In genomic region chr14:51780741-51781140, GRCh38 we compare ENCODE assay signal across 1 cellular context.
A peak's percentile ranks its signal among the peaks of the same experiment; 100 is the strongest.
TF ChIP-seq lines count a peak whose summit lies in the region.

No MANE protein-coding gene starts in this region.

TF ChIP-seq in Ishikawa, 13 proteins besides CTCF, POLR2A, EP300 and RAD21 (continued from another document):
- peak; percentile 84 for TF ChIP-seq REST (IDR thresholded peaks at IDR 0.05; ENCODE audit: low read depth)
- TF ChIP-seq NFIC (IDR thresholded peaks at IDR 0.05) = no peak
